In genomic region chr3:177810162-177810623, GRCh38 we compare ENCODE assay signal across 9 cellular contexts.
DNase-seq lines count a peak whose midpoint lies in the region; ATAC-seq and TF ChIP-seq lines count a peak whose summit lies in the region.
"Had no signal": no experiment of that assay in that cellular context is flagged by ENCODE, and none has a peak within 500 bp of the region (broad histone marks: within the 10 kb centered on the region; RNA-seq: fewer than 3 reads in every experiment).

No MANE protein-coding gene starts in this region.

- TF ChIP-seq CTCF in AG09309 (IDR thresholded peaks at IDR 0.05; ENCODE audit: control insufficient read depth, insufficient read depth, low read depth, low read length, missing control alignments) (no peak), GM10248 (IDR thresholded peaks at IDR 0.05; ENCODE audit: control extremely low read depth, extremely low read depth, low read depth, missing control alignments) (no peak)

- H3K4me1 Mint-ChIP-seq in stimulated activated effector memory CD8-positive, alpha-beta T cell treated with anti-CD3 and anti-CD28 coated beads, Interleukin-12 subunit alpha, Interleukin-12 subunit beta, amount 100 ng/mL, for 72 hours: no peaks in the 10 kb centered on the region
- peaks cover 17% of the 10 kb centered on the region for H3K4me1 Mint-ChIP-seq in activated T-helper 2 cell treated with anti-CD3 and anti-CD28 coated beads, Interferon-gamma antibody, Interleukin-2, Interleukin-4, amounts not matched to agents 10 μg/mL and 5 μg/mL and 100 μg/mL, durations not matched to agents 14 hours and 24 hours and 36 hours (ENCODE audit: low read depth)

- H3K4me3 Mint-ChIP-seq in stimulated activated effector memory CD8-positive, alpha-beta T cell treated with anti-CD3 and anti-CD28 coated beads, Interleukin-12 subunit alpha, Interleukin-12 subunit beta, amount 100 ng/mL, for 72 hours: no peak overlapping the region
- H3K4me3 Mint-ChIP-seq in activated T-helper 2 cell treated with anti-CD3 and anti-CD28 coated beads, Interferon-gamma antibody, Interleukin-2, Interleukin-4, amounts not matched to agents 10 μg/mL and 5 μg/mL and 100 μg/mL, durations not matched to agents 14 hours and 24 hours and 36 hours (ENCODE audit: low read depth): no peak overlapping the region

- CTCF ChIA-PET in GM10248 (lab: Yijun Ruan, JAX): interaction anchor here (1.0 to 1.4 kb wide), 2 partner anchors 8 to 18 kb away, joined by 3 to 4 read pairs; no protein-coding TSS in a partner anchor

- intact Hi-C loops in activated T-helper 2 cell treated with anti-CD3 and anti-CD28 coated beads, Interferon-gamma antibody, Interleukin-2, Interleukin-4, amounts not matched to agents 10 μg/mL and 5 μg/mL and 100 μg/mL, durations not matched to agents 14 hours and 24 hours and 36 hours (cut with micrococcal nuclease): loop anchor here (1.0 to 5.0 kb wide), 2 partner anchors 23 to 192 kb away; no protein-coding TSS in a partner anchor

- H3K36me3 Mint-ChIP-seq in stimulated activated effector memory CD8-positive, alpha-beta T cell treated with anti-CD3 and anti-CD28 coated beads, Interleukin-12 subunit alpha, Interleukin-12 subunit beta, amount 100 ng/mL, for 72 hours: no peaks in the 10 kb centered on the region
- no peaks in the 10 kb centered on the region for H3K36me3 Mint-ChIP-seq in activated T-helper 2 cell treated with anti-CD3 and anti-CD28 coated beads, Interferon-gamma antibody, Interleukin-2, Interleukin-4, amounts not matched to agents 10 μg/mL and 5 μg/mL and 100 μg/mL, durations not matched to agents 14 hours and 24 hours and 36 hours (ENCODE audit: low read depth)

- DNase-seq in AG09309 (ENCODE audit: low read depth) (peak; percentile 86), LHCN-M2 (ENCODE audit: low read depth) (peak; percentile 86), dermis blood vessel endothelial cell (peak; percentile 77), myocyte (ENCODE audit: low read depth) (peak; percentile 42), GM10248 (ENCODE audit: extremely low spot score) (no peak), T-helper 9 cell (no peak)
- no peak for DNase-seq in stimulated activated effector memory CD8-positive, alpha-beta T cell treated with anti-CD3 and anti-CD28 coated beads, Interleukin-12 subunit alpha, Interleukin-12 subunit beta, amount 100 ng/mL, for 72 hours (ENCODE audit: low spot score in 2 of 2)
- no peak for DNase-seq in activated T-helper 2 cell treated with anti-CD3 and anti-CD28 coated beads, Interferon-gamma antibody, Interleukin-2, Interleukin-4, amounts not matched to agents 10 μg/mL and 5 μg/mL and 100 μg/mL, durations not matched to agents 14 hours and 24 hours and 36 hours (ENCODE audit: low spot score)
- DNase-seq: activated T-cell treated with anti-CD3 and anti-CD28 coated beads, Interleukin-2, amount 50 U/mL, for 48 hours had no signal

- no peak overlapping the region for H3K4me3 ChIP-seq in AG09309 (ENCODE audit: control insufficient read depth, low read depth, low read length)

- no peak overlapping the region for H3K27ac Mint-ChIP-seq in stimulated activated effector memory CD8-positive, alpha-beta T cell treated with anti-CD3 and anti-CD28 coated beads, Interleukin-12 subunit alpha, Interleukin-12 subunit beta, amount 100 ng/mL, for 72 hours
- no peak overlapping the region for H3K27ac Mint-ChIP-seq in activated T-helper 2 cell treated with anti-CD3 and anti-CD28 coated beads, Interferon-gamma antibody, Interleukin-2, Interleukin-4, amounts not matched to agents 10 μg/mL and 5 μg/mL and 100 μg/mL, durations not matched to agents 14 hours and 24 hours and 36 hours

- H3K27me3 Mint-ChIP-seq in activated T-helper 2 cell treated with anti-CD3 and anti-CD28 coated beads, Interferon-gamma antibody, Interleukin-2, Interleukin-4, amounts not matched to agents 10 μg/mL and 5 μg/mL and 100 μg/mL, durations not matched to agents 14 hours and 24 hours and 36 hours (ENCODE audit: low read depth): no peaks in the 10 kb centered on the region

- POLR2A ChIA-PET in GM10248 (lab: Yijun Ruan, JAX): no interaction called here

- no peaks in the 10 kb centered on the region for H3K9me3 Mint-ChIP-seq in stimulated activated effector memory CD8-positive, alpha-beta T cell treated with anti-CD3 and anti-CD28 coated beads, Interleukin-12 subunit alpha, Interleukin-12 subunit beta, amount 100 ng/mL, for 72 hours
- no peaks in the 10 kb centered on the region for H3K9me3 Mint-ChIP-seq in activated T-helper 2 cell treated with anti-CD3 and anti-CD28 coated beads, Interferon-gamma antibody, Interleukin-2, Interleukin-4, amounts not matched to agents 10 μg/mL and 5 μg/mL and 100 μg/mL, durations not matched to agents 14 hours and 24 hours and 36 hours

- no peak for ATAC-seq in stimulated activated effector memory CD8-positive, alpha-beta T cell treated with anti-CD3 and anti-CD28 coated beads, Interleukin-12 subunit alpha, Interleukin-12 subunit beta, amount 100 ng/mL, for 72 hours

Comparison
In these comparisons a context has a peak if more than half of its experiments do, and no peak if none do; other contexts are left out.
1. DNase-seq: peak in AG09309 (single experiment), LHCN-M2 (single experiment), dermis blood vessel endothelial cell (single experiment) and myocyte (single experiment); none in stimulated activated effector memory CD8-positive, alpha-beta T cell treated with anti-CD3 and anti-CD28 coated beads, Interleukin-12 subunit alpha, Interleukin-12 subunit beta, amount 100 ng/mL, for 72 hours (0 of 2), GM10248 (single experiment), activated T-helper 2 cell treated with anti-CD3 and anti-CD28 coated beads, Interferon-gamma antibody, Interleukin-2, Interleukin-4, amounts not matched to agents 10 μg/mL and 5 μg/mL and 100 μg/mL, durations not matched to agents 14 hours and 24 hours and 36 hours (single experiment) and T-helper 9 cell (single experiment).